19 cellular contexts compared by ENCODE assay signal in the genomic region with DNA sequence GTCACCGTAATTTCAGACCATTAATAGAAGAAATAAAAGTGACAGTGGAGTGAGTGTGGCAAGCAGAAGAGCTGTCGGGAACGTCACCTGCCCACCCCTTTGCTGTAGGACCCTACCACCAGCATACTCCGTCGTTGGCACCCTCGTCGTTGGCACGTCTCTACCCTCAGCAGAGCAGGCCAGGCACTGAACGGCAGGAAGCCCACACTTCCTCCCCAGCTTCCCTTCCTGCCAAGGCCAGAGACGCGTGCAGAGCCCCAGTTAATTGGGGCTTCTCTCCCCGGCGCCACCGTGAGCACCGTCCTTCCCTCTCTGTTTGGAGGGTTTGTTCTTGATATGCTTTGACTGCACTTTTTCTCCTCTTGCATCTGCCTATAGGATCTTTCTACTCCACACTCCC.
A peak's percentile ranks its signal among the peaks of the same experiment; 100 is the strongest.
DNase-seq lines count a peak whose midpoint lies in the region; ATAC-seq lines count a peak whose summit lies in the region.
"Had no signal": no experiment of that assay in that cellular context is flagged by ENCODE, and none has a peak within 500 bp of the region (broad histone marks: within the 10 kb centered on the region; RNA-seq: fewer than 3 reads in every experiment).

No MANE protein-coding gene starts in this region.

- no peak overlapping the region for H3K4me3 Mint-ChIP-seq in activated naive CD4-positive, alpha-beta T cell treated with anti-CD3 and anti-CD28 coated beads, Interleukin-2, amount 10 ng/mL, durations not matched to agents 7 days and 5 days
- peak overlapping the region in 1 of 2 donors; percentile 27 for H3K4me3 Mint-ChIP-seq in effector memory CD8-positive, alpha-beta T cell
- no peak overlapping the region for H3K4me3 Mint-ChIP-seq in stimulated activated effector memory CD8-positive, alpha-beta T cell treated with anti-CD3 and anti-CD28 coated beads, Interleukin-12 subunit alpha, Interleukin-12 subunit beta, amount 100 ng/mL, for 72 hours
- H3K4me3 Mint-ChIP-seq: activated CD4-positive, alpha-beta memory T cell treated with anti-CD3 and anti-CD28 coated beads, Interleukin-2, amount 10 ng/mL, durations not matched to agents 7 days and 5 days; dendritic cell treated with granulocyte-macrophage colony-stimulating factor and Interleukin-4, amounts not matched to agents 40 ng/mL and 50 ng/mL, for 4 days; nephron progenitor cell had no signal

- no peaks in the 10 kb centered on the region for H3K9me3 Mint-ChIP-seq in activated naive CD4-positive, alpha-beta T cell treated with anti-CD3 and anti-CD28 coated beads, Interleukin-2, amount 10 ng/mL, durations not matched to agents 7 days and 5 days
- no peaks in the 10 kb centered on the region for H3K9me3 Mint-ChIP-seq in effector memory CD8-positive, alpha-beta T cell
- no peaks in the 10 kb centered on the region for H3K9me3 Mint-ChIP-seq in stimulated activated effector memory CD8-positive, alpha-beta T cell treated with anti-CD3 and anti-CD28 coated beads, Interleukin-12 subunit alpha, Interleukin-12 subunit beta, amount 100 ng/mL, for 72 hours
- H3K9me3 Mint-ChIP-seq: activated CD4-positive, alpha-beta memory T cell treated with anti-CD3 and anti-CD28 coated beads, Interleukin-2, amount 10 ng/mL, durations not matched to agents 7 days and 5 days; dendritic cell treated with granulocyte-macrophage colony-stimulating factor and Interleukin-4, amounts not matched to agents 40 ng/mL and 50 ng/mL, for 4 days had no signal

- H3K4me1 Mint-ChIP-seq in activated naive CD4-positive, alpha-beta T cell treated with anti-CD3 and anti-CD28 coated beads, Interleukin-2, amount 10 ng/mL, durations not matched to agents 7 days and 5 days = peaks cover 38% of the 10 kb centered on the region
- peaks cover 12 to 14% of the 10 kb centered on the region in 2 donors for H3K4me1 Mint-ChIP-seq in effector memory CD8-positive, alpha-beta T cell (ENCODE audit: low read depth in 2 of 2)
- H3K4me1 Mint-ChIP-seq in stimulated activated effector memory CD8-positive, alpha-beta T cell treated with anti-CD3 and anti-CD28 coated beads, Interleukin-12 subunit alpha, Interleukin-12 subunit beta, amount 100 ng/mL, for 72 hours = peaks cover 25% of the 10 kb centered on the region

- H3K27me3 Mint-ChIP-seq in activated naive CD4-positive, alpha-beta T cell treated with anti-CD3 and anti-CD28 coated beads, Interleukin-2, amount 10 ng/mL, durations not matched to agents 7 days and 5 days = no peaks in the 10 kb centered on the region
- no peaks in the 10 kb centered on the region for H3K27me3 Mint-ChIP-seq in effector memory CD8-positive, alpha-beta T cell
- H3K27me3 Mint-ChIP-seq: activated CD4-positive, alpha-beta memory T cell treated with anti-CD3 and anti-CD28 coated beads, Interleukin-2, amount 10 ng/mL, durations not matched to agents 7 days and 5 days; dendritic cell treated with granulocyte-macrophage colony-stimulating factor and Interleukin-4, amounts not matched to agents 40 ng/mL and 50 ng/mL, for 4 days had no signal

- CTCF ChIA-PET in activated naive CD4-positive, alpha-beta T cell treated with anti-CD3 and anti-CD28 coated beads, Interleukin-2, amount 10 ng/mL, durations not matched to agents 7 days and 5 days (lab: Charles Lee) = interaction anchor here (1.6 kb wide), 1 partner anchor 162 kb away, joined by 4 read pairs; no protein-coding TSS in a partner anchor

- peak; percentile 73 for ATAC-seq in effector memory CD8-positive, alpha-beta T cell (replicated peaks)
- ATAC-seq in stimulated activated effector memory CD8-positive, alpha-beta T cell treated with anti-CD3 and anti-CD28 coated beads, Interleukin-12 subunit alpha, Interleukin-12 subunit beta, amount 100 ng/mL, for 72 hours = peak; percentile 50
- ATAC-seq: psoas muscle, Right ventricle myocardium inferior had no signal

- peaks cover 13% of the 10 kb centered on the region for H3K36me3 Mint-ChIP-seq in activated naive CD4-positive, alpha-beta T cell treated with anti-CD3 and anti-CD28 coated beads, Interleukin-2, amount 10 ng/mL, durations not matched to agents 7 days and 5 days
- H3K36me3 Mint-ChIP-seq in effector memory CD8-positive, alpha-beta T cell (ENCODE audit: insufficient read depth) = peaks cover 9% of the 10 kb centered on the region
- peaks cover 7% of the 10 kb centered on the region for H3K36me3 Mint-ChIP-seq in stimulated activated effector memory CD8-positive, alpha-beta T cell treated with anti-CD3 and anti-CD28 coated beads, Interleukin-12 subunit alpha, Interleukin-12 subunit beta, amount 100 ng/mL, for 72 hours

- peak overlapping the region; percentile 3 for H3K27ac Mint-ChIP-seq in activated naive CD4-positive, alpha-beta T cell treated with anti-CD3 and anti-CD28 coated beads, Interleukin-2, amount 10 ng/mL, durations not matched to agents 7 days and 5 days
- H3K27ac Mint-ChIP-seq in effector memory CD8-positive, alpha-beta T cell = peak overlapping the region in 1 of 2 donors; percentile 84
- H3K27ac Mint-ChIP-seq in stimulated activated effector memory CD8-positive, alpha-beta T cell treated with anti-CD3 and anti-CD28 coated beads, Interleukin-12 subunit alpha, Interleukin-12 subunit beta, amount 100 ng/mL, for 72 hours = peak overlapping the region; percentile 76
- H3K27ac Mint-ChIP-seq: activated CD4-positive, alpha-beta memory T cell treated with anti-CD3 and anti-CD28 coated beads, Interleukin-2, amount 10 ng/mL, durations not matched to agents 7 days and 5 days; dendritic cell treated with granulocyte-macrophage colony-stimulating factor and Interleukin-4, amounts not matched to agents 40 ng/mL and 50 ng/mL, for 4 days; nephron progenitor cell had no signal

- peak; percentile 47 for DNase-seq in activated naive CD4-positive, alpha-beta T cell treated with anti-CD3 and anti-CD28 coated beads, Interleukin-2, amount 10 ng/mL, durations not matched to agents 7 days and 5 days
- no peak for DNase-seq in activated naive CD4-positive, alpha-beta T cell treated with anti-CD3 and anti-CD28 coated beads, Interleukin-2, amount 50 U/mL, for 16 hours
- peak; percentile 74 to 79 for DNase-seq in Kasumi-1 (lab: John Stamatoyannopoulos, UW)
- DNase-seq in effector memory CD8-positive, alpha-beta T cell = no peak
- no peak for DNase-seq in stimulated activated effector memory CD8-positive, alpha-beta T cell treated with anti-CD3 and anti-CD28 coated beads, Interleukin-12 subunit alpha, Interleukin-12 subunit beta, amount 100 ng/mL, for 72 hours (ENCODE audit: low spot score in 2 of 2)
- no peak for DNase-seq in NCI-H345 treated with DMSO at 0.1 percent for 48 hours (lab: John Stamatoyannopoulos, UW; ENCODE audit: unreplicated experiment)
- DNase-seq in epidermal melanocyte (ENCODE audit: insufficient read length, low spot score) = no peak
- no peak for DNase-seq in NCI-H748 (lab: John Stamatoyannopoulos, UW; ENCODE audit: unreplicated experiment)
- DNase-seq: activated CD4-positive, alpha-beta memory T cell treated with anti-CD3 and anti-CD28 coated beads, Interleukin-2, amount 10 ng/mL, durations not matched to agents 7 days and 5 days; brain microvascular endothelial cell; foreskin melanocyte; hypothalamus; mesendoderm; NCI-H526; nephron progenitor cell; psoas muscle; stimulated activated CD4-positive, alpha-beta T cell treated with anti-CD3 and anti-CD28 coated beads, Interleukin-4, amount 100 ng/mL, for 24 hours had no signal

Comparison
In these comparisons a context has a peak if more than half of its experiments do, and no peak if none do; other contexts are left out.
1. DNase-seq: peak in activated naive CD4-positive, alpha-beta T cell treated with anti-CD3 and anti-CD28 coated beads, Interleukin-2, amount 10 ng/mL, durations not matched to agents 7 days and 5 days (single experiment) and Kasumi-1 (2 of 2); none in activated naive CD4-positive, alpha-beta T cell treated with anti-CD3 and anti-CD28 coated beads, Interleukin-2, amount 50 U/mL, for 16 hours (single experiment), effector memory CD8-positive, alpha-beta T cell (0 of 3), stimulated activated effector memory CD8-positive, alpha-beta T cell treated with anti-CD3 and anti-CD28 coated beads, Interleukin-12 subunit alpha, Interleukin-12 subunit beta, amount 100 ng/mL, for 72 hours (0 of 2), NCI-H345 treated with DMSO at 0.1 percent for 48 hours (single experiment), epidermal melanocyte (single experiment) and NCI-H748 (single experiment).